Comparison of ENCODE assay signal across 19 cellular contexts in genomic region chr12:113997365-113997764, GRCh38. TPM values are rescaled to one million over a fixed set of nuclear protein-coding genes. Genes with fewer than 3 reads are reported as not detected.
DNase-seq lines count a peak whose midpoint lies in the region; ATAC-seq, FAIRE-seq and TF ChIP-seq lines count a peak whose summit lies in the region.
"Had no signal": no experiment of that assay in that cellular context is flagged by ENCODE, and none has a peak within 500 bp of the region (broad histone marks: within the 10 kb centered on the region; RNA-seq: fewer than 3 reads in every experiment).

No MANE protein-coding gene starts in this region.

- in situ Hi-C loops in HepG2 (cut with HindIII; ENCODE audit: extremely low pct_ligation_motif_present, low pct_unique_long_range_greater_than_20kb) = loop anchor here (25.0 kb wide), 1 partner anchor 1915 kb away; no protein-coding TSS in a partner anchor

- no peaks in the 10 kb centered on the region for H4K20me1 ChIP-seq in HepG2 (ENCODE audit: insufficient read depth, low read length)

- intact Hi-C loops in HepG2 (cut with micrococcal nuclease; ENCODE audit: unreplicated experiment) = no loop called here
- intact Hi-C loops in right lobe of liver (cut with DNase I) = no loop called here

- 0% methylated on average over 3 of the region's 3 CpGs for WGBS in HepG2 (ENCODE audit: low lambda C conversion rate)
- WGBS in right lobe of liver (ENCODE audit: insufficient coverage, low coverage, low lambda C conversion rate, missing lambda C conversion rate) = 38% methylated on average over 3 of the region's 3 CpGs

- TF ChIP-seq POLR2A in HepG2 (IDR thresholded peaks at IDR 0.05; ENCODE audit: insufficient read depth in 1 of 2, low read depth in 2 of 2, low read length in 2 of 2) (no peak), right lobe of liver (IDR thresholded peaks at IDR 0.05) (no peak)

- TF ChIP-seq CTCF in HepG2 (CRISPR knock-in tag; IDR thresholded peaks at IDR 0.05) (no peak), right lobe of liver (IDR thresholded peaks at IDR 0.05) (no peak), GM20000 (IDR thresholded peaks at IDR 0.05; ENCODE audit: extremely low read depth, missing control alignments) (no peak)

- H3K4me2 ChIP-seq in HepG2 (ENCODE audit: low read depth, low read length) = no peak overlapping the region

- ATAC-seq in HepG2 = no peak
- no peak for ATAC-seq in right lobe of liver
- peak; percentile 74 for ATAC-seq in HG03565 (IDR thresholded peaks at IDR 0.05; ENCODE audit: unreplicated experiment)
- ATAC-seq in HG03039 (IDR thresholded peaks at IDR 0.05; ENCODE audit: unreplicated experiment) = no peak
- no peak for ATAC-seq in esophagus mucosa
- ATAC-seq: HCT116, PC-3, T-cell had no signal

- FAIRE-seq in HepG2 (lab: Jason Lieb, UNC) = no peak

- H3K9me3 ChIP-seq in HepG2 (ENCODE audit: low read length) (no peaks in the 10 kb centered on the region), right lobe of liver (no peaks in the 10 kb centered on the region)
- H3K9me3 ChIP-seq: Caco-2 had no signal

- POLR2A ChIA-PET in HepG2 (lab: Yijun Ruan, JAX) = no interaction called here

- no peak for DNase-seq in HepG2 (ENCODE audit: low spot score)
- no peak for DNase-seq in right lobe of liver
- peak; percentile 30 for DNase-seq in GM20000 (ENCODE audit: low spot score)
- no peak for DNase-seq in islet precursor cell
- DNase-seq: AML-193, Caco-2, Karpas-422, MM.1S, NCI-H1105 treated with DMSO at 0.1 percent for 48 hours, NCI-H2029, NCI-H2227 treated with DMSO at 0.1 percent for 48 hours, NCI-H526 treated with DMSO at 0.1 percent for 48 hours, PC-3, T-cell had no signal

- no peak overlapping the region for H3K27ac ChIP-seq in HepG2 (ENCODE audit: extremely low read length, insufficient read depth, low read length)
- no peak overlapping the region for H3K27ac ChIP-seq in right lobe of liver
- H3K27ac ChIP-seq: SK-N-MC had no signal

- TF ChIP-seq EP300 in HepG2 (IDR thresholded peaks at IDR 0.05; ENCODE audit: low read depth in 2 of 2, low read length in 2 of 2) = no peak
- TF ChIP-seq EP300 in HepG2 (CRISPR knock-in tag; IDR thresholded peaks at IDR 0.05; ENCODE audit: borderline replicate concordance) = no peak

- BruUV-seq in HepG2 (replicated peaks; lab: Mats Ljungman, UMichigan) = no TSS peak

- H3K27me3 ChIP-seq in HepG2 (ENCODE audit: control insufficient read depth in 1 of 2, insufficient read depth in 2 of 2, low read length in 2 of 2) (peaks cover 1 to 14% of the 10 kb centered on the region in 2 experiments; a peak in 4 of 5 replicates), right lobe of liver (no peaks in the 10 kb centered on the region)

- no peaks in the 10 kb centered on the region for H3K4me1 ChIP-seq in HepG2 (ENCODE audit: insufficient read depth, low read length)
- no peaks in the 10 kb centered on the region for H3K4me1 ChIP-seq in right lobe of liver
- H3K4me1 ChIP-seq: Caco-2 had no signal

- CTCF ChIA-PET in HepG2 (lab: Yijun Ruan, JAX; ENCODE audit: low intra/inter-chr PET ratio, low total read pairs) = no interaction called here

- TF ChIP-seq RAD21 in HepG2 (CRISPR knock-in tag; IDR thresholded peaks at IDR 0.05) = no peak

- H3K9ac ChIP-seq in HepG2 (ENCODE audit: insufficient read depth, low read depth, low read length) = no peak overlapping the region

- H2AFZ ChIP-seq in HepG2 (ENCODE audit: low read length) = no peak overlapping the region

- no peaks in the 10 kb centered on the region for H3K79me2 ChIP-seq in HepG2 (ENCODE audit: insufficient read depth, low read length)

- no peak overlapping the region for H3K4me3 ChIP-seq in HepG2 (replicated peaks in 1 of 3; ENCODE audit: insufficient read depth in 1 of 3, low read depth in 2 of 3, low read length in 3 of 3)
- no peak overlapping the region for H3K4me3 ChIP-seq in right lobe of liver
- H3K4me3 ChIP-seq: SK-N-MC had no signal

- no peaks in the 10 kb centered on the region for H3K36me3 ChIP-seq in HepG2 (replicated peaks in 1 of 2; ENCODE audit: control insufficient read depth in 1 of 2, insufficient read depth in 2 of 2, low read length in 2 of 2)
- H3K36me3 ChIP-seq in right lobe of liver = no peaks in the 10 kb centered on the region

TF ChIP-seq in HepG2, 621 proteins besides CTCF, POLR2A, EP300 and RAD21:
- TF ChIP-seq ATF7-NPFF (CRISPR knock-in tag; IDR thresholded peaks at IDR 0.05; ENCODE audit: low read depth) (no peak), CREB1 (IDR thresholded peaks at IDR 0.05) (peak; percentile 18; the same call in 1 of the 2 replicates), CREB1 (CRISPR knock-in tag; IDR thresholded peaks at IDR 0.05) (no peak)

RNA-seq across cellular contexts. Expression of gene RBM19, which starts 31.2 kb away (rescaled TPM):
- total RNA-seq in HepG2 (2016; rRNA removed; fragmentation: Illumina TruSeq; extraction: Trizol) = 26.5 and 32.2 TPM in 2 replicates
- total RNA-seq in HepG2 (2016; cell fraction: cytosol; rRNA removed; fragmentation: Illumina TruSeq; extraction: Trizol; ENCODE audit: low read depth) = 6.7 and 7.5 TPM in 2 replicates
- total RNA-seq in HepG2 (2016; cell fraction: insoluble cytoplasmic fraction; rRNA removed; fragmentation: Illumina TruSeq; extraction: Trizol) = 24.9 and 31.0 TPM in 2 replicates
- total RNA-seq in HepG2 (2016; cell fraction: membrane; rRNA removed; fragmentation: Illumina TruSeq; extraction: Trizol) = 8.3 and 8.9 TPM in 2 replicates
- 34.8 and 41.6 TPM in 2 replicates for total RNA-seq in HepG2 (2016; cell fraction: nucleus; rRNA removed; fragmentation: Illumina TruSeq; extraction: Trizol)
- polyA plus RNA-seq in HepG2 (2011; rRNA removed) = 19.3 and 22.1 TPM in 2 replicates
- polyA plus RNA-seq in HepG2 (2011; cell fraction: cytosol; rRNA removed) = 9.7 and 13.0 TPM in 2 replicates
- 84.7 and 92.9 TPM in 2 replicates for polyA plus RNA-seq in HepG2 (2011; cell fraction: nucleus; rRNA removed)
- 19.5 and 21.4 TPM in 2 replicates for polyA plus RNA-seq in HepG2 (2012)
- 2.5 and 2.9 TPM in 2 replicates for polyA plus RNA-seq in HepG2 (2016; cell fraction: cytosol; fragmentation: Illumina TruSeq; extraction: Trizol; ENCODE audit: low read depth)
- 23.1 and 25.3 TPM in 2 replicates for polyA plus RNA-seq in HepG2 (2016; cell fraction: insoluble cytoplasmic fraction; fragmentation: Illumina TruSeq; extraction: Trizol; ENCODE audit: low read depth)
- 4.5 and 5.7 TPM in 2 replicates for polyA plus RNA-seq in HepG2 (2016; cell fraction: membrane; fragmentation: Illumina TruSeq; extraction: Trizol; ENCODE audit: low read depth)
- 64.2 and 66.3 TPM in 2 replicates for polyA plus RNA-seq in HepG2 (2016; cell fraction: nucleus; fragmentation: Illumina TruSeq; extraction: Trizol; ENCODE audit: insufficient read depth, low read depth)
- 21.4 and 32.0 TPM in 2 replicates for polyA minus RNA-seq in HepG2 (2011; rRNA and poly(A)+ RNA removed; ENCODE audit: low replicate concordance)
- polyA minus RNA-seq in HepG2 (2011; cell fraction: cytosol; rRNA and poly(A)+ RNA removed) = 13.6 and 13.7 TPM in 2 replicates
- 58.7 and 59.3 TPM in 2 replicates for polyA minus RNA-seq in HepG2 (2011; cell fraction: nucleus; rRNA and poly(A)+ RNA removed)
- total RNA-seq in right lobe of liver = 10 to 100 TPM; 11.3 to 17.2 (median 14.2) TPM
- 21.7 TPM for total RNA-seq in esophagus mucosa
